Comparison of ENCODE assay signal across 14 cellular contexts in genomic region chr14:100038065-100038464, GRCh38. TPM values are rescaled to one million over a fixed set of nuclear protein-coding genes. Genes with fewer than 3 reads are reported as not detected.
DNase-seq lines count a peak whose midpoint lies in the region; ATAC-seq and TF ChIP-seq lines count a peak whose summit lies in the region.
"Had no signal": no experiment of that assay in that cellular context is flagged by ENCODE, and none has a peak within 500 bp of the region (broad histone marks: within the 10 kb centered on the region; RNA-seq: fewer than 3 reads in every experiment).

No MANE protein-coding gene starts in this region.

- H3K27ac Mint-ChIP-seq in central memory CD8-positive, alpha-beta T cell (ENCODE audit: low read depth): peak overlapping the region; percentile 9
- peak overlapping the region; percentile 56 for H3K27ac Mint-ChIP-seq in osteocyte (ENCODE audit: unreplicated experiment)
- peak overlapping the region in 1 of 7 donors; percentile 26 for H3K27ac Mint-ChIP-seq in CD4-positive, alpha-beta memory T cell

- POLR2A ChIA-PET in CD4-positive, alpha-beta memory T cell (lab: Charles Lee; ENCODE audit: partially characterized antibody): no interaction called here

- H3K4me1 ChIP-seq in BE2C: peaks cover 18% of the 10 kb centered on the region
- H3K4me1 ChIP-seq in CD4-positive, alpha-beta memory T cell (ENCODE audit: insufficient read depth, low read length): no peaks in the 10 kb centered on the region

- intact Hi-C loops in CD4-positive, alpha-beta memory T cell (cut with micrococcal nuclease): no loop called here

- no peaks in the 10 kb centered on the region for H3K4me1 Mint-ChIP-seq in central memory CD8-positive, alpha-beta T cell
- H3K4me1 Mint-ChIP-seq in osteocyte (ENCODE audit: unreplicated experiment): peaks cover 81% of the 10 kb centered on the region
- no peaks in the 10 kb centered on the region for H3K4me1 Mint-ChIP-seq in CD4-positive, alpha-beta memory T cell

- H3K4me3 ChIP-seq in BE2C (ENCODE audit: low read depth, low read length): no peak overlapping the region
- H3K4me3 ChIP-seq in LNCaP clone FGC (ENCODE audit: low read depth, low read length): no peak overlapping the region
- no peak overlapping the region for H3K4me3 ChIP-seq in CD4-positive, alpha-beta memory T cell (ENCODE audit: low read length in 2 of 2)
- H3K4me3 ChIP-seq: GM23248 had no signal

- ATAC-seq in central memory CD8-positive, alpha-beta T cell (replicated peaks; ENCODE audit: extremely low read depth, poor library complexity, severe bottlenecking): no peak
- ATAC-seq: CD8-positive, alpha-beta T cell had no signal

- peak; percentile 20 for DNase-seq in BE2C
- DNase-seq in LNCaP clone FGC (ENCODE audit: low read depth): peak; percentile 61
- DNase-seq in central memory CD8-positive, alpha-beta T cell (ENCODE audit: low spot score in 2 of 2): no peak
- DNase-seq in osteocyte (ENCODE audit: extremely low spot score, unreplicated experiment): no peak
- DNase-seq in NCI-H526 treated with DMSO at 0.1 percent for 48 hours (lab: John Stamatoyannopoulos, UW): no peak
- DNase-seq in CD4-positive, alpha-beta memory T cell: no peak
- DNase-seq in NCI-H748 (lab: John Stamatoyannopoulos, UW; ENCODE audit: unreplicated experiment): no peak
- DNase-seq: ACHN; C1 segment of cervical spinal cord; CD8-positive, alpha-beta T cell; COR-L47; DMS153; H7 had no signal

- CTCF ChIA-PET in CD4-positive, alpha-beta memory T cell (lab: Charles Lee; ENCODE audit: partially characterized antibody): interaction anchor here (1.2 to 1.3 kb wide), 3 partner anchors 70 to 155 kb away, joined by 4 to 6 read pairs (median 5); no protein-coding TSS in a partner anchor

- H3K4me3 Mint-ChIP-seq in central memory CD8-positive, alpha-beta T cell: no peak overlapping the region
- no peak overlapping the region for H3K4me3 Mint-ChIP-seq in osteocyte (ENCODE audit: unreplicated experiment)
- no peak overlapping the region for H3K4me3 Mint-ChIP-seq in CD4-positive, alpha-beta memory T cell
- H3K4me3 Mint-ChIP-seq: CD8-positive, alpha-beta T cell had no signal

- H3K27ac ChIP-seq in CD4-positive, alpha-beta memory T cell (ENCODE audit: low read depth, low read length): no peak overlapping the region
- H3K27ac ChIP-seq: GM23248 had no signal

- H3K36me3 ChIP-seq in BE2C: no peaks in the 10 kb centered on the region
- no peaks in the 10 kb centered on the region for H3K36me3 ChIP-seq in CD4-positive, alpha-beta memory T cell (ENCODE audit: insufficient read depth, low read length)

- no peaks in the 10 kb centered on the region for H3K27me3 Mint-ChIP-seq in central memory CD8-positive, alpha-beta T cell
- H3K27me3 Mint-ChIP-seq in osteocyte (ENCODE audit: unreplicated experiment): no peaks in the 10 kb centered on the region
- no peaks in the 10 kb centered on the region for H3K27me3 Mint-ChIP-seq in CD4-positive, alpha-beta memory T cell

- H3K9me3 ChIP-seq in BE2C: no peaks in the 10 kb centered on the region
- no peaks in the 10 kb centered on the region for H3K9me3 ChIP-seq in CD4-positive, alpha-beta memory T cell (ENCODE audit: control insufficient read depth in 1 of 2, low read length in 2 of 2)

- TF ChIP-seq CTCF in BE2C (IDR thresholded peaks at IDR 0.05; ENCODE audit: low read depth, low read length) (no peak), LNCaP clone FGC (IDR thresholded peaks at IDR 0.05; ENCODE audit: control insufficient read depth, extremely low read depth, insufficient read depth) (no peak), osteocyte (IDR thresholded peaks at IDR 0.05) (no peak)

- no peaks in the 10 kb centered on the region for H3K36me3 Mint-ChIP-seq in central memory CD8-positive, alpha-beta T cell (ENCODE audit: insufficient read depth)
- H3K36me3 Mint-ChIP-seq in osteocyte (ENCODE audit: unreplicated experiment): peaks cover 6% of the 10 kb centered on the region
- no peaks in the 10 kb centered on the region for H3K36me3 Mint-ChIP-seq in CD4-positive, alpha-beta memory T cell
- H3K36me3 Mint-ChIP-seq: CD8-positive, alpha-beta T cell had no signal

- no peaks in the 10 kb centered on the region for H3K27me3 ChIP-seq in BE2C
- no peaks in the 10 kb centered on the region for H3K27me3 ChIP-seq in CD4-positive, alpha-beta memory T cell (ENCODE audit: insufficient read depth, low read length)

- no peaks in the 10 kb centered on the region for H3K9me3 Mint-ChIP-seq in central memory CD8-positive, alpha-beta T cell
- no peaks in the 10 kb centered on the region for H3K9me3 Mint-ChIP-seq in osteocyte (ENCODE audit: unreplicated experiment)
- no peaks in the 10 kb centered on the region for H3K9me3 Mint-ChIP-seq in CD4-positive, alpha-beta memory T cell
- H3K9me3 Mint-ChIP-seq: CD8-positive, alpha-beta T cell had no signal

RNA-seq across cellular contexts. Expression of gene EVL, which starts 27.2 kb away (rescaled TPM):
- 190 TPM for polyA plus RNA-seq in BE2C (2012; ENCODE audit: insufficient read depth, insufficient read length, low read depth)
- 136 and 157 TPM in 2 replicates for total RNA-seq in osteocyte
- 1,000 to 10,000 TPM; 1,287 to 1,352 TPM for total RNA-seq in CD4-positive, alpha-beta memory T cell
- polyA plus RNA-seq in CD4-positive, alpha-beta memory T cell: 100 to 1,000 TPM in 1 of 2 donors, 10 to 100 TPM in 1; 81.8 to 147 TPM

Comparison
In these comparisons a context has a peak if more than half of its experiments do, and no peak if none do; other contexts are left out.
1. DNase-seq: peak in BE2C (single experiment) and LNCaP clone FGC (single experiment); none in central memory CD8-positive, alpha-beta T cell (0 of 2), osteocyte (single experiment), NCI-H526 treated with DMSO at 0.1 percent for 48 hours (single experiment), CD4-positive, alpha-beta memory T cell (0 of 5) and NCI-H748 (single experiment).